ENCODE assay signal across 14 cellular contexts in genomic region chr2:154568413-154568812, GRCh38.
DNase-seq lines count a peak whose midpoint lies in the region; ATAC-seq and TF ChIP-seq lines count a peak whose summit lies in the region.
"Had no signal": no experiment of that assay in that cellular context is flagged by ENCODE, and none has a peak within 500 bp of the region (broad histone marks: within the 10 kb centered on the region; RNA-seq: fewer than 3 reads in every experiment).

No MANE protein-coding gene starts in this region.

- intact Hi-C loops in upper lobe of right lung (cut with DNase I) = no loop called here

- H3K4me1 ChIP-seq in H9 (ENCODE audit: insufficient read depth, low read length) (peaks cover 3% of the 10 kb centered on the region; the same call in 1 of the 2 replicates), endodermal cell (ENCODE audit: control insufficient read depth, insufficient read depth, low read length) (peaks cover 8% of the 10 kb centered on the region), upper lobe of right lung (no peaks in the 10 kb centered on the region)

- no peak overlapping the region for H3K4me2 ChIP-seq in H9 (ENCODE audit: insufficient read depth, insufficient read length, low read length)

- H3K27ac ChIP-seq in H9 (ENCODE audit: insufficient read length, low read depth, low read length) (no peak overlapping the region), endodermal cell (ENCODE audit: low read depth, low read length) (no peak overlapping the region), upper lobe of right lung (no peak overlapping the region)

- H2BK12ac ChIP-seq in H9 (ENCODE audit: insufficient read length, low read depth, low read length) = no peak overlapping the region

- ATAC-seq in HG02973 (IDR thresholded peaks at IDR 0.05; ENCODE audit: unreplicated experiment) (no peak), HG02798 (IDR thresholded peaks at IDR 0.05; ENCODE audit: poor library complexity, unreplicated experiment) (no peak), upper lobe of right lung (no peak)

- H3K27me3 ChIP-seq in H9 (ENCODE audit: insufficient read depth, low read length) (no peaks in the 10 kb centered on the region), endodermal cell (ENCODE audit: control insufficient read depth, insufficient read depth, low read length, poor library complexity, severe bottlenecking) (no peaks in the 10 kb centered on the region), upper lobe of right lung (no peaks in the 10 kb centered on the region)

- H3K4ac ChIP-seq in H9 (ENCODE audit: low read depth, low read length) = no peak overlapping the region

- no peak overlapping the region for H3K18ac ChIP-seq in H9 (ENCODE audit: insufficient read length, low read depth, low read length)

- no peak for TF ChIP-seq CTCF in H9 (conservative IDR thresholded peaks at IDR 0.05)
- no peak for TF ChIP-seq CTCF in endodermal cell (conservative IDR thresholded peaks at IDR 0.05)
- TF ChIP-seq CTCF in nephron progenitor cell (IDR thresholded peaks at IDR 0.05) = no peak
- no peak for TF ChIP-seq CTCF in upper lobe of right lung (IDR thresholded peaks at IDR 0.05)

- H3K14ac ChIP-seq in H9 (ENCODE audit: insufficient read depth, low read length) = no peak overlapping the region

- H3K36me3 ChIP-seq in endodermal cell (ENCODE audit: control insufficient read depth, insufficient read depth, low read length) = peaks cover 14% of the 10 kb centered on the region
- no peaks in the 10 kb centered on the region for H3K36me3 ChIP-seq in upper lobe of right lung

- H3K4me3 Mint-ChIP-seq in H9 (no peak overlapping the region), endodermal cell (no peak overlapping the region), nephron progenitor cell (no peak overlapping the region)
- H3K4me3 Mint-ChIP-seq: CD4-positive, alpha-beta memory T cell had no signal

- H3K27me3 Mint-ChIP-seq in H9 (ENCODE audit: low read depth) = no peaks in the 10 kb centered on the region
- no peaks in the 10 kb centered on the region for H3K27me3 Mint-ChIP-seq in endodermal cell (ENCODE audit: insufficient read depth)
- H3K27me3 Mint-ChIP-seq in nephron progenitor cell (ENCODE audit: low read depth, poor library complexity) = no peaks in the 10 kb centered on the region
- H3K27me3 Mint-ChIP-seq: CD4-positive, alpha-beta memory T cell had no signal

- no peak overlapping the region for H2BK15ac ChIP-seq in H9 (ENCODE audit: low read depth, low read length)

- no peak overlapping the region for H3K27ac Mint-ChIP-seq in H9
- no peak overlapping the region for H3K27ac Mint-ChIP-seq in endodermal cell
- H3K27ac Mint-ChIP-seq in nephron progenitor cell = no peak overlapping the region
- H3K27ac Mint-ChIP-seq: CD4-positive, alpha-beta memory T cell had no signal

- no peak overlapping the region for H2AK5ac ChIP-seq in H9 (ENCODE audit: insufficient read length, low read length)

- no peak overlapping the region for H4K91ac ChIP-seq in H9 (ENCODE audit: insufficient read length, low read depth, low read length)

- H2BK20ac ChIP-seq in H9 (ENCODE audit: low read depth, low read length, poor library complexity, severe bottlenecking) = no peak overlapping the region

- H4K5ac ChIP-seq in H9 (ENCODE audit: insufficient read length, low read depth, low read length) = no peak overlapping the region

- DNase-seq in H9 (peak; percentile 50), endodermal cell (peak; percentile 78), islet precursor cell (peak; percentile 56), nephron progenitor cell (no peak), upper lobe of right lung (no peak)
- DNase-seq: C1 segment of cervical spinal cord; Calu3; CD4-positive, alpha-beta memory T cell; COR-L47; DMS153; DND-41; HCEC 1CT had no signal

- no peaks in the 10 kb centered on the region for H3K79me1 ChIP-seq in H9 (ENCODE audit: insufficient read depth, low read depth, low read length, poor library complexity, severe bottlenecking)

- H3K23ac ChIP-seq in H9 (ENCODE audit: insufficient read length, low read depth, low read length) = no peak overlapping the region

- no peaks in the 10 kb centered on the region for H3K9me3 ChIP-seq in H9 (ENCODE audit: control insufficient read depth, low read depth, low read length)
- peaks cover 29% of the 10 kb centered on the region for H3K9me3 ChIP-seq in endodermal cell (ENCODE audit: control insufficient read depth, low read length)
- peaks cover 8% of the 10 kb centered on the region for H3K9me3 ChIP-seq in upper lobe of right lung

- no peak overlapping the region for H3T11ph ChIP-seq in H9 (ENCODE audit: low read length)

- H3K4me1 Mint-ChIP-seq in H9 = peaks cover 13 to 18% of the 10 kb centered on the region in 2 experiments
- H3K4me1 Mint-ChIP-seq in endodermal cell = peaks cover 22% of the 10 kb centered on the region
- no peaks in the 10 kb centered on the region for H3K4me1 Mint-ChIP-seq in nephron progenitor cell
- H3K4me1 Mint-ChIP-seq: CD4-positive, alpha-beta memory T cell had no signal

- H3K9me3 Mint-ChIP-seq in H9 (peaks cover 6 to 14% of the 10 kb centered on the region in 2 experiments; a peak in 3 of 5 replicates), endodermal cell (peaks cover 32% of the 10 kb centered on the region), nephron progenitor cell (peaks cover 26% of the 10 kb centered on the region)

- peaks cover 0 to 20% (median 0%) of the 10 kb centered on the region in 3 experiments; a peak in 3 of 7 replicates for H3K36me3 Mint-ChIP-seq in H9 (ENCODE audit: insufficient read depth in 1 of 3, low read depth in 3 of 3)
- peaks cover 31% of the 10 kb centered on the region for H3K36me3 Mint-ChIP-seq in endodermal cell (ENCODE audit: low read depth)
- H3K36me3 Mint-ChIP-seq in nephron progenitor cell (ENCODE audit: low read depth) = peaks cover 10% of the 10 kb centered on the region
- H3K36me3 Mint-ChIP-seq: CD4-positive, alpha-beta memory T cell had no signal

- no peak overlapping the region for H2BK5ac ChIP-seq in H9 (ENCODE audit: insufficient read length, low read length)

- no peaks in the 10 kb centered on the region for H3K23me2 ChIP-seq in H9 (ENCODE audit: insufficient read length, low read depth, low read length, poor library complexity, severe bottlenecking)

- H4K8ac ChIP-seq in H9 (replicated peaks; ENCODE audit: insufficient read length, low read depth, low read length) = no peak overlapping the region

- H2AFZ ChIP-seq in H9 (ENCODE audit: low read length) = no peak overlapping the region

- H3K79me2 ChIP-seq in H9 (ENCODE audit: insufficient read depth, low read length) = no peaks in the 10 kb centered on the region

- H3K4me3 ChIP-seq in endodermal cell (ENCODE audit: low read length) (no peak overlapping the region), upper lobe of right lung (no peak overlapping the region)

- no peaks in the 10 kb centered on the region for H4K20me1 ChIP-seq in H9 (ENCODE audit: control insufficient read depth, insufficient read depth, insufficient read length)

- WGBS in H9 (ENCODE audit: extremely low coverage, insufficient read length, low lambda C conversion rate) = no CpG with 5 or more reads among the region's 1 CpG
- 50 to 69% methylated on average over 1 of the region's 1 CpG for WGBS in endodermal cell (ENCODE audit: insufficient coverage in 1 of 2, insufficient read length in 1 of 2), 2 experiments

- no peak overlapping the region for H3K56ac ChIP-seq in H9 (ENCODE audit: insufficient read length, low read depth, low read length)

- H3K9ac ChIP-seq in H9 (ENCODE audit: extremely low read depth, insufficient read length, low read length) (no peak overlapping the region), endodermal cell (ENCODE audit: extremely low read depth, low read length, poor library complexity, severe bottlenecking) (no peak overlapping the region)

- no peak overlapping the region for H2BK120ac ChIP-seq in H9 (ENCODE audit: low read depth, low read length, poor library complexity, severe bottlenecking)

Comparison
In these comparisons a context has a peak if more than half of its experiments do, and no peak if none do; other contexts are left out.
1. DNase-seq: peak in H9 (single experiment), endodermal cell (single experiment) and islet precursor cell (single experiment); none in nephron progenitor cell (single experiment) and upper lobe of right lung (single experiment).